Comparison of ENCODE assay signal across 8 cellular contexts in the genomic region with DNA sequence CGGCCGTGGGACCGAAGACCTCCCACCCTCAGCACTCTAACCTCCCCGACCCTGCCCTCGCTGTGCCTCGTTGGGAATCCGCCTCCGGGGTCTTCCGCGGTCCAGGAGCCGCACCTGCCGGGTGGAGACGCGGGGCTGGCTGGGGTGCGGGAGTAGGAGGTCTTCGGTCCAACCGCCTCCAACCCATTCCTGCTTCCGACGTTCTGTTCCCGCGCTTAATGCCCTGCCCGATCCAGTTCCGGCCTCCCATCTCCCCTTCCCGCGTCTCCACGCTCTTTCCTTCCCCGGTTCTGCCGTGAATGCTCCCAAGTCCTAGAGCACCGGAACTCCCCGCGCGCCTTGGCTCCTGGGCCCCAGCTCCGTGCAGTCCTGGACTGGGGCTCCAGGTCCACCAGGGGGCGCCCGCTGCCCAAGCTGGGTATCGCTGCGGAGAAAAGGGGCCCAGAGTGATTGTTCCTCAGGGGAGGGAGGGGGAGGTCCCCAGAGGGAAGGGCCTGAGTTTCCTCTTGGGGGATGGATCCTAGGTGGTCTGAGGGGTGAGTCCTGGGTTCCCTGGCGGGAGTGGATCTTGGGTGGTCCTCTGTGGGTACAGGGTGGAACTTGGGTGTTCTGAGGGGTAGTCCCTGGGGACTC. TPM values are rescaled to one million over a fixed set of nuclear protein-coding genes. Genes with fewer than 3 reads are reported as not detected.
DNase-seq lines count a peak whose midpoint lies in the region; ATAC-seq and TF ChIP-seq lines count a peak whose summit lies in the region.

No MANE protein-coding gene starts in this region.

- TF ChIP-seq CTCF in body of pancreas (IDR thresholded peaks at IDR 0.05) (peak; percentile 86 to 99 (median 95)), sigmoid colon (IDR thresholded peaks at IDR 0.05) (peak; percentile 89 to 96 (median 92))

- H3K9me3 ChIP-seq in ES-I3 (ENCODE audit: control insufficient read depth, insufficient read depth, low read length), result no peaks in the 10 kb centered on the region
- no peaks in the 10 kb centered on the region for H3K9me3 ChIP-seq in body of pancreas
- no peaks in the 10 kb centered on the region for H3K9me3 ChIP-seq in iPS-15b (ENCODE audit: control insufficient read depth, insufficient read depth, low read length)
- no peaks in the 10 kb centered on the region for H3K9me3 ChIP-seq in sigmoid colon

- intact Hi-C loops in body of pancreas (cut with DNase I), result loop anchor here (10.0 kb wide), 1 partner anchor 228 kb away; no protein-coding TSS in a partner anchor
- intact Hi-C loops in sigmoid colon (cut with DNase I), result loop anchor here (2.0 kb wide), 3 partner anchors 116 to 346 kb away; partner anchors contain the start of gene GPR108

- H3K4me1 ChIP-seq in ES-I3 (ENCODE audit: insufficient read depth, low read length) (peaks cover 11% of the 10 kb centered on the region; the same call in 1 of the 2 replicates), body of pancreas (peaks cover 8% of the 10 kb centered on the region), iPS-15b (ENCODE audit: control insufficient read depth, insufficient read depth, low read length) (no peaks in the 10 kb centered on the region), sigmoid colon (peaks cover 0 to 14% (median 10%) of the 10 kb centered on the region in 4 donors)

- H3K27ac ChIP-seq in body of pancreas (peak overlapping the region; percentile 73 to 86 (median 83)), sigmoid colon (peak overlapping the region; percentile 71 to 85 (median 78))

- H3K27me3 ChIP-seq in body of pancreas (no peaks in the 10 kb centered on the region), iPS-15b (ENCODE audit: control insufficient read depth, insufficient read depth, low read length) (no peaks in the 10 kb centered on the region), sigmoid colon (no peaks in the 10 kb centered on the region)

- peak; percentile 69 for DNase-seq in NCI-H146 (lab: John Stamatoyannopoulos, UW)
- peak; percentile 92 for DNase-seq in UCSD-AML1 (lab: John Stamatoyannopoulos, UW; ENCODE audit: unreplicated experiment)
- DNase-seq in body of pancreas, result peak; percentile 89 to 93 (median 92)
- DNase-seq in sigmoid colon, result peak; percentile 92

- 0 to 1% methylated on average over 29 to 38 of the region's 38 CpGs for WGBS in body of pancreas, 2 donors
- 0% methylated on average over 38 of the region's 38 CpGs for WGBS in sigmoid colon, 2 donors

- TF ChIP-seq POLR2A in body of pancreas (IDR thresholded peaks at IDR 0.05) (peak in 2 of 3 donors; percentile 11 to 46), sigmoid colon (IDR thresholded peaks at IDR 0.05) (no peak)

- peak overlapping the region; percentile 57; the same call in 1 of the 2 replicates for H3K9ac ChIP-seq in ES-I3 (ENCODE audit: low read depth, low read length)
- no peak overlapping the region for H3K9ac ChIP-seq in iPS-15b (ENCODE audit: low read depth, low read length)

- TF ChIP-seq EP300 in sigmoid colon (IDR thresholded peaks at IDR 0.05), result no peak

- ATAC-seq in HG02571 (IDR thresholded peaks at IDR 0.05; ENCODE audit: unreplicated experiment) (peak; percentile 50), body of pancreas (peak; percentile 77), GM19328 (IDR thresholded peaks at IDR 0.05; ENCODE audit: unreplicated experiment) (no peak)

- H3K4me3 ChIP-seq in body of pancreas (peak overlapping the region; percentile 29 to 46), iPS-15b (ENCODE audit: low read depth, low read length) (peak overlapping the region; percentile 88), sigmoid colon (peak overlapping the region; percentile 44 to 63 (median 62))

- H3K36me3 ChIP-seq in ES-I3 (ENCODE audit: insufficient read depth, low read length) (no peaks in the 10 kb centered on the region), body of pancreas (replicated peaks in 1 of 2; ENCODE audit: insufficient read depth in 1 of 2, low read depth in 2 of 2) (no peaks in the 10 kb centered on the region), iPS-15b (ENCODE audit: control insufficient read depth, insufficient read depth, low read length) (no peaks in the 10 kb centered on the region), sigmoid colon (no peaks in the 10 kb centered on the region)

RNA-seq across cellular contexts. Expression of gene TNFSF9, which starts 14.1 kb away (rescaled TPM):
- total RNA-seq in body of pancreas, result 1 to 10 TPM in 1 of 2 donors, not detected in 1; 2.6 TPM
- 1 to 10 TPM in 1 of 4 donors, under 1 TPM in 2, not detected in 1; 0.16 to 1.8 (median 0.36) TPM for total RNA-seq in sigmoid colon
- 1 to 10 TPM in 1 of 3 donors, under 1 TPM in 2; 0.46 to 4.2 (median 0.60) TPM for polyA plus RNA-seq in sigmoid colon

RNA-seq across cellular contexts. Expression of gene TUBB4A, which starts 14.7 kb away (rescaled TPM):
- 1 to 10 TPM; 3.0 to 3.4 TPM for total RNA-seq in body of pancreas
- 1 to 10 TPM; 2.0 to 6.1 (median 3.0) TPM for total RNA-seq in sigmoid colon
- 1 to 10 TPM in 1 of 3 donors, under 1 TPM in 1, not detected in 1; under 0.01 to 2.4 TPM for polyA plus RNA-seq in sigmoid colon

RNA-seq across cellular contexts. Expression of gene DENND1C, which starts 35.2 kb away (rescaled TPM):
- total RNA-seq in body of pancreas, result 1 to 10 TPM; 1.0 to 1.3 TPM
- 1 to 10 TPM in 2 of 4 donors, under 1 TPM in 1, not detected in 1; 0.99 to 2.0 (median 1.1) TPM for total RNA-seq in sigmoid colon
- polyA plus RNA-seq in sigmoid colon, result 10 to 100 TPM in 1 of 3 donors, 1 to 10 TPM in 2; 1.8 to 18.1 (median 6.0) TPM

RNA-seq across cellular contexts. Expression of gene CRB3, which starts 52.7 kb away (rescaled TPM):
- 10 to 100 TPM; 35.8 to 37.6 TPM for total RNA-seq in body of pancreas
- total RNA-seq in sigmoid colon, result 1 to 10 TPM in 2 of 4 donors, under 1 TPM in 1, not detected in 1; 0.36 to 1.5 (median 1.3) TPM
- polyA plus RNA-seq in sigmoid colon, result 100 to 1,000 TPM in 2 of 3 donors, 10 to 100 TPM in 1; 70.3 to 202 (median 145) TPM

RNA-seq across cellular contexts. Expression of gene SLC25A23, which starts 57.2 kb away (rescaled TPM):
- total RNA-seq in body of pancreas, result 10 to 100 TPM; 11.5 to 49.3 TPM
- total RNA-seq in sigmoid colon, result 100 to 1,000 TPM in 2 of 4 donors, 10 to 100 TPM in 2; 83.6 to 188 (median 109) TPM
- 100 to 1,000 TPM in 1 of 3 donors, 10 to 100 TPM in 2; 61.5 to 115 (median 85.9) TPM for polyA plus RNA-seq in sigmoid colon

Comparison
In these comparisons a context has a peak if more than half of its experiments do, and no peak if none do; other contexts are left out.
1. H3K4me3 ChIP-seq: peak in every context shown above with its lines; median percentile 88 in iPS-15b; 62 in sigmoid colon; 38 in body of pancreas.
2. POLR2A ChIP-seq: peak in body of pancreas (2 of 3); none in sigmoid colon (0 of 2).
3. Peak in every context shown above with its lines, with median percentiles within 50 percentile points of each other: DNase-seq.